In genomic region chr2:100197643-100198153, GRCh38 we compare ENCODE assay signal across 9 cellular contexts. TPM values are rescaled to one million over a fixed set of nuclear protein-coding genes. Genes with fewer than 3 reads are reported as not detected.
DNase-seq lines count a peak whose midpoint lies in the region; ATAC-seq and TF ChIP-seq lines count a peak whose summit lies in the region.
"Had no signal": no experiment of that assay in that cellular context is flagged by ENCODE, and none has a peak within 500 bp of the region (broad histone marks: within the 10 kb centered on the region; RNA-seq: fewer than 3 reads in every experiment).

No MANE protein-coding gene starts in this region.

- H3K4me1 Mint-ChIP-seq in activated naive CD4-positive, alpha-beta T cell treated with anti-CD3 and anti-CD28 coated beads, Interleukin-2, amount 10 ng/mL, durations not matched to agents 7 days and 5 days: no peaks in the 10 kb centered on the region

- ATAC-seq in gastrocnemius medialis: peak; percentile 41 to 58

- no peaks in the 10 kb centered on the region for H3K36me3 Mint-ChIP-seq in activated naive CD4-positive, alpha-beta T cell treated with anti-CD3 and anti-CD28 coated beads, Interleukin-2, amount 10 ng/mL, durations not matched to agents 7 days and 5 days

- no peak for TF ChIP-seq CTCF in brain microvascular endothelial cell (IDR thresholded peaks at IDR 0.05; ENCODE audit: low read depth, low read length, missing control alignments)
- no peak for TF ChIP-seq CTCF in gastrocnemius medialis (IDR thresholded peaks at IDR 0.05 in 4 of 5, conservative IDR thresholded peaks at IDR 0.05 in 1 of 5)

- H3K4me3 Mint-ChIP-seq in activated naive CD4-positive, alpha-beta T cell treated with anti-CD3 and anti-CD28 coated beads, Interleukin-2, amount 10 ng/mL, durations not matched to agents 7 days and 5 days: no peak overlapping the region

- CTCF ChIA-PET in activated naive CD4-positive, alpha-beta T cell treated with anti-CD3 and anti-CD28 coated beads, Interleukin-2, amount 10 ng/mL, durations not matched to agents 7 days and 5 days (lab: Charles Lee): no interaction called here

- H3K9me3 Mint-ChIP-seq in activated naive CD4-positive, alpha-beta T cell treated with anti-CD3 and anti-CD28 coated beads, Interleukin-2, amount 10 ng/mL, durations not matched to agents 7 days and 5 days: peaks cover 2% of the 10 kb centered on the region

- H3K4me1 ChIP-seq in gastrocnemius medialis: peaks cover 18 to 31% of the 10 kb centered on the region in 2 donors

- H3K36me3 ChIP-seq in brain microvascular endothelial cell (replicated peaks): no peaks in the 10 kb centered on the region
- H3K36me3 ChIP-seq in gastrocnemius medialis: no peaks in the 10 kb centered on the region

- intact Hi-C loops in gastrocnemius medialis (cut with DNase I; ENCODE audit: low total_unique reads): no loop called here

- no peak for TF ChIP-seq POLR2A in gastrocnemius medialis (IDR thresholded peaks at IDR 0.05)

- no peak overlapping the region for H3K27ac Mint-ChIP-seq in activated naive CD4-positive, alpha-beta T cell treated with anti-CD3 and anti-CD28 coated beads, Interleukin-2, amount 10 ng/mL, durations not matched to agents 7 days and 5 days

- in situ Hi-C loops in brain microvascular endothelial cell (cut with HindIII; ENCODE audit: low pct_ligation_motif_present, low sequenced_read_pairs): no loop called here
- in situ Hi-C loops in gastrocnemius medialis (cut with MboI; ENCODE audit: low sequenced_read_pairs in 4 of 4): no loop called here
- in situ Hi-C loops in KBM-7 (cut with MboI; ENCODE audit: low pct_unique_long_range_greater_than_20kb, low sequenced_read_pairs): no loop called here

- H3K27ac ChIP-seq in brain microvascular endothelial cell (peak overlapping the region; percentile 1), gastrocnemius medialis (peak overlapping the region; percentile 46 to 67 (median 62))
- H3K27ac ChIP-seq: HL-60 had no signal

- no peaks in the 10 kb centered on the region for H3K27me3 ChIP-seq in brain microvascular endothelial cell (replicated peaks)
- no peaks in the 10 kb centered on the region for H3K27me3 ChIP-seq in gastrocnemius medialis

- H3K4me3 ChIP-seq in brain microvascular endothelial cell (ENCODE audit: low read depth, low read length) (no peak overlapping the region), gastrocnemius medialis (no peak overlapping the region)

- peak; percentile 64 for DNase-seq in GM04504 (ENCODE audit: low read depth)
- peak; percentile 57 for DNase-seq in brain microvascular endothelial cell
- peak; percentile 45 for DNase-seq in iris pigment epithelial cell (ENCODE audit: low read depth)
- DNase-seq in gastrocnemius medialis: peak in 1 of 2 donors; percentile 20
- no peak for DNase-seq in KBM-7
- DNase-seq in occipital lobe (lab: John Stamatoyannopoulos, UW): no peak
- no peak for DNase-seq in LoVo (ENCODE audit: low spot score)
- no peak for DNase-seq in activated naive CD4-positive, alpha-beta T cell treated with anti-CD3 and anti-CD28 coated beads, Interleukin-2, amount 10 ng/mL, durations not matched to agents 7 days and 5 days

- H3K27me3 Mint-ChIP-seq in activated naive CD4-positive, alpha-beta T cell treated with anti-CD3 and anti-CD28 coated beads, Interleukin-2, amount 10 ng/mL, durations not matched to agents 7 days and 5 days: peaks cover 17% of the 10 kb centered on the region

- no peaks in the 10 kb centered on the region for H3K9me3 ChIP-seq in gastrocnemius medialis

RNA-seq across cellular contexts. Expression of gene AFF3, which starts 55.3 kb away (rescaled TPM):
- total RNA-seq in gastrocnemius medialis: under 1 TPM; 0.22 to 0.55 (median 0.47) TPM
- total RNA-seq in occipital lobe: 105 TPM

Comparison
In these comparisons a context has a peak if more than half of its experiments do, and no peak if none do; other contexts are left out.
1. DNase-seq: peak in GM04504 (single experiment), brain microvascular endothelial cell (single experiment) and iris pigment epithelial cell (single experiment); none in KBM-7 (single experiment), occipital lobe (single experiment), LoVo (single experiment) and activated naive CD4-positive, alpha-beta T cell treated with anti-CD3 and anti-CD28 coated beads, Interleukin-2, amount 10 ng/mL, durations not matched to agents 7 days and 5 days (single experiment).
2. RNA of gene AFF3, which starts 55.3 kb away (total RNA-seq): 105 TPM in occipital lobe (single experiment); 0.22 to 0.55 TPM in gastrocnemius medialis; every median in the first group is over 10 times any median in the second.